Comparison of ENCODE assay signal across 1 cellular context in the genomic region with DNA sequence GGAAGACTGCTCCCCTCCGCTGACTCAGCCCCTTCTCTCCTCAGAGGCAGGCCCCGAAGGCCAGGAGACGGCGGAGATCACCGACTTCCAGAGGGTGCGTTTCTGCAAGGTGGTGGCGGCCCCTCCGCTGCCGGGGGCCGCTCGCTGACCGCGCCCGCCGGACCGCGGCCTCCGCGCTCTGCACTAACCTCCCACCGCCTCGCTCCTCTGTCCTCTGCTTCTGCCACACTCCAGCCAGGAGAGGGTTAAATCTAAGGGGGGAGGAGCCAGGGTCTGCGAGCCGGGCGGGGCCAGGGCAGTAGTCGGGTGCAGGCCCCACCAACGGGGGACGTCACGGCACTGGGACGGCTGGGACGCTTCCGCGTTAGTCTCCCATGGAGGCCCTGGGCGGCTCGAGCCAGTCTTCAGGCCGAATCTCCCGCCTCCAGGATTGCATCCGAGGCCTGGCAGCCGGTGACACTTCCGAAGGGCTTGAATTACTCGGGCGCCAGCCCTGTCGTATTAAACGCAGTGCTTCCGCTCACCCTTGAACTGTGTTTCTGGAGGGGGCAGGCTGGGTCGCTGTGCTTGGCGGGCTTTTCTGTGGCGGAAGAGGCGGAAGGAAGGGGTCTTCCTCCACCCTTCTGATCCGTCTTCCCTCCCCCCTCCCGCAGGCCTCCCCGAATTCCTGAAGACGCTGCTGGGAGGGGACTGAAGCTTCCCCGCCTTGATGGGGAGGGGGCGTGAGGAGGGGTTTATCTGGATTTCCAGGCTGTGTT.
TF ChIP-seq lines count a peak whose summit lies in the region.

No MANE protein-coding gene starts in this region.

TF ChIP-seq in HepG2, 621 proteins besides CTCF, POLR2A, EP300 and RAD21 (continued from another document and continues in another):
- peak; percentile 69; the same call in 1 of the 2 replicates for TF ChIP-seq ZNF788 (CRISPR knock-in tag; IDR thresholded peaks at IDR 0.05; ENCODE audit: borderline replicate concordance)
- TF ChIP-seq, protein P1, sequence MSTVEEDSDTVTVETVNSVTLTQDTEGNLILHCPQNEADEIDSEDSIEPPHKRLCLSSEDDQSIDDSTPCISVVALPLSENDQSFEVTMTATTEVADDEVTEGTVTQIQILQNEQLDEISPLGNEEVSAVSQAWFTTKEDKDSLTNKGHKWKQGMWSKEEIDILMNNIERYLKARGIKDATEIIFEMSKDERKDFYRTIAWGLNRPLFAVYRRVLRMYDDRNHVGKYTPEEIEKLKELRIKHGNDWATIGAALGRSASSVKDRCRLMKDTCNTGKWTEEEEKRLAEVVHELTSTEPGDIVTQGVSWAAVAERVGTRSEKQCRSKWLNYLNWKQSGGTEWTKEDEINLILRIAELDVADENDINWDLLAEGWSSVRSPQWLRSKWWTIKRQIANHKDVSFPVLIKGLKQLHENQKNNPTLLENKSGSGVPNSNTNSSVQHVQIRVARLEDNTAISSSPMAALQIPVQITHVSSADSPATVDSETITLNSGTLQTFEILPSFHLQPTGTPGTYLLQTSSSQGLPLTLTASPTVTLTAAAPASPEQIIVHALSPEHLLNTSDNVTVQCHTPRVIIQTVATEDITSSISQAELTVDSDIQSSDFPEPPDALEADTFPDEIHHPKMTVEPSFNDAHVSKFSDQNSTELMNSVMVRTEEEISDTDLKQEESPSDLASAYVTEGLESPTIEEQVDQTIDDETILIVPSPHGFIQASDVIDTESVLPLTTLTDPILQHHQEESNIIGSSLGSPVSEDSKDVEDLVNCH (CRISPR knock-in tag; IDR thresholded peaks at IDR 0.05), result no peak
- TF ChIP-seq NONO (IDR thresholded peaks at IDR 0.05), result no peak
- peak; percentile 70; the same call in 1 of the 2 replicates for TF ChIP-seq NONO (CRISPR knock-in tag; conservative IDR thresholded peaks at IDR 0.05)
- TF ChIP-seq RNF219 (CRISPR knock-in tag; IDR thresholded peaks at IDR 0.05), result no peak
- TF ChIP-seq ELF4 (CRISPR knock-in tag; IDR thresholded peaks at IDR 0.05; ENCODE audit: borderline replicate concordance), result peak; percentile 91
- peak; percentile 86 for TF ChIP-seq ZFX (CRISPR knock-in tag; IDR thresholded peaks at IDR 0.05; ENCODE audit: low read depth)
- no peak for TF ChIP-seq ZNF761 (CRISPR knock-in tag; conservative IDR thresholded peaks at IDR 0.05)
- peak; percentile 39 for TF ChIP-seq HNRNPLL (IDR thresholded peaks at IDR 0.05; ENCODE audit: low read depth, low read length, poor library complexity, severe bottlenecking)
- TF ChIP-seq ZFP90 (CRISPR knock-in tag; IDR thresholded peaks at IDR 0.05; ENCODE audit: borderline replicate concordance), result peak; percentile 58; the same call in 1 of the 2 replicates
- TF ChIP-seq HOXA3 (CRISPR knock-in tag; IDR thresholded peaks at IDR 0.05), result peak; percentile 60
- TF ChIP-seq, protein P2, sequence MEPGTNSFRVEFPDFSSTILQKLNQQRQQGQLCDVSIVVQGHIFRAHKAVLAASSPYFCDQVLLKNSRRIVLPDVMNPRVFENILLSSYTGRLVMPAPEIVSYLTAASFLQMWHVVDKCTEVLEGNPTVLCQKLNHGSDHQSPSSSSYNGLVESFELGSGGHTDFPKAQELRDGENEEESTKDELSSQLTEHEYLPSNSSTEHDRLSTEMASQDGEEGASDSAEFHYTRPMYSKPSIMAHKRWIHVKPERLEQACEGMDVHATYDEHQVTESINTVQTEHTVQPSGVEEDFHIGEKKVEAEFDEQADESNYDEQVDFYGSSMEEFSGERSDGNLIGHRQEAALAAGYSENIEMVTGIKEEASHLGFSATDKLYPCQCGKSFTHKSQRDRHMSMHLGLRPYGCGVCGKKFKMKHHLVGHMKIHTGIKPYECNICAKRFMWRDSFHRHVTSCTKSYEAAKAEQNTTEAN (CRISPR knock-in tag; conservative IDR thresholded peaks at IDR 0.05), result peak; percentile 55; the same call in 1 of the 2 replicates
- TF ChIP-seq, protein P3, sequence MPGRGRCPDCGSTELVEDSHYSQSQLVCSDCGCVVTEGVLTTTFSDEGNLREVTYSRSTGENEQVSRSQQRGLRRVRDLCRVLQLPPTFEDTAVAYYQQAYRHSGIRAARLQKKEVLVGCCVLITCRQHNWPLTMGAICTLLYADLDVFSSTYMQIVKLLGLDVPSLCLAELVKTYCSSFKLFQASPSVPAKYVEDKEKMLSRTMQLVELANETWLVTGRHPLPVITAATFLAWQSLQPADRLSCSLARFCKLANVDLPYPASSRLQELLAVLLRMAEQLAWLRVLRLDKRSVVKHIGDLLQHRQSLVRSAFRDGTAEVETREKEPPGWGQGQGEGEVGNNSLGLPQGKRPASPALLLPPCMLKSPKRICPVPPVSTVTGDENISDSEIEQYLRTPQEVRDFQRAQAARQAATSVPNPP (CRISPR knock-in tag; IDR thresholded peaks at IDR 0.05), result no peak
- 0 out of 2 replicates have a peak, but pooled peaks have one; percentile 11 for TF ChIP-seq FOXO1 (CRISPR knock-in tag; IDR thresholded peaks at IDR 0.05)
- peak; percentile 46; the same call in 1 of the 2 replicates for TF ChIP-seq KAT7 (CRISPR knock-in tag; IDR thresholded peaks at IDR 0.05; ENCODE audit: borderline replicate concordance)
- peak; percentile 87 for TF ChIP-seq KDM2A (CRISPR knock-in tag; IDR thresholded peaks at IDR 0.05; ENCODE audit: borderline replicate concordance, low read depth)
- TF ChIP-seq, protein P4, sequence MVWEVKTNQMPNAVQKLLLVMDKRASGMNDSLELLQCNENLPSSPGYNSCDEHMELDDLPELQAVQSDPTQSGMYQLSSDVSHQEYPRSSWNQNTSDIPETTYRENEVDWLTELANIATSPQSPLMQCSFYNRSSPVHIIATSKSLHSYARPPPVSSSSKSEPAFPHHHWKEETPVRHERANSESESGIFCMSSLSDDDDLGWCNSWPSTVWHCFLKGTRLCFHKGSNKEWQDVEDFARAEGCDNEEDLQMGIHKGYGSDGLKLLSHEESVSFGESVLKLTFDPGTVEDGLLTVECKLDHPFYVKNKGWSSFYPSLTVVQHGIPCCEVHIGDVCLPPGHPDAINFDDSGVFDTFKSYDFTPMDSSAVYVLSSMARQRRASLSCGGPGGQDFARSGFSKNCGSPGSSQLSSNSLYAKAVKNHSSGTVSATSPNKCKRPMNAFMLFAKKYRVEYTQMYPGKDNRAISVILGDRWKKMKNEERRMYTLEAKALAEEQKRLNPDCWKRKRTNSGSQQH (CRISPR knock-in tag; IDR thresholded peaks at IDR 0.05; ENCODE audit: low read depth), result peak; percentile 8; the same call in 1 of the 2 replicates
- peak; percentile 65; the same call in 1 of the 2 replicates for TF ChIP-seq HDAC1 (CRISPR knock-in tag; IDR thresholded peaks at IDR 0.05)
- TF ChIP-seq ZNF652 (CRISPR knock-in tag; IDR thresholded peaks at IDR 0.05; ENCODE audit: borderline replicate concordance, low read depth), result peak; percentile 99
- TF ChIP-seq ZNF614 (CRISPR knock-in tag; IDR thresholded peaks at IDR 0.05; ENCODE audit: borderline replicate concordance), result 0 out of 2 replicates have a peak, but pooled peaks have one; percentile 23
- peak; percentile 65 for TF ChIP-seq MED1 (CRISPR knock-in tag; IDR thresholded peaks at IDR 0.05)
- peak; percentile 73; the same call in 1 of the 2 replicates for TF ChIP-seq MTA1 (CRISPR knock-in tag; IDR thresholded peaks at IDR 0.05; ENCODE audit: borderline replicate concordance)
- peak; percentile 59; the same call in 1 of the 2 replicates for TF ChIP-seq DR1 (CRISPR knock-in tag; IDR thresholded peaks at IDR 0.05)
- no peak for TF ChIP-seq SP1 (IDR thresholded peaks at IDR 0.05)
- TF ChIP-seq SP1 (CRISPR knock-in tag; IDR thresholded peaks at IDR 0.05), result peak; percentile 92
- no peak for TF ChIP-seq FOXC1 (CRISPR knock-in tag; IDR thresholded peaks at IDR 0.05; ENCODE audit: borderline replicate concordance)
- no peak for TF ChIP-seq PCBP2 (optimal IDR thresholded peaks at IDR 0.05; ENCODE audit: low read depth, low read length, poor library complexity, severe bottlenecking)
- peak; percentile 48; the same call in 1 of the 2 replicates for TF ChIP-seq CREM (IDR thresholded peaks at IDR 0.05)
- no peak for TF ChIP-seq CREM (CRISPR knock-in tag; IDR thresholded peaks at IDR 0.05)
- no peak; the same call in 1 of the 2 replicates for TF ChIP-seq ZNF205 (CRISPR knock-in tag; IDR thresholded peaks at IDR 0.05)
- no peak for TF ChIP-seq ZFP36L1 (CRISPR knock-in tag; IDR thresholded peaks at IDR 0.05)
- 0 out of 2 replicates have a peak, but pooled peaks have one; percentile 35 for TF ChIP-seq ZNF782 (CRISPR knock-in tag; IDR thresholded peaks at IDR 0.05; ENCODE audit: borderline replicate concordance)
- TF ChIP-seq NCOA2 (CRISPR knock-in tag; IDR thresholded peaks at IDR 0.05), result no peak; the same call in 1 of the 2 replicates
- TF ChIP-seq ZNF770 (CRISPR knock-in tag; IDR thresholded peaks at IDR 0.05), result peak; percentile 84
- peak; percentile 28; the same call in 1 of the 2 replicates for TF ChIP-seq KMT2B (CRISPR knock-in tag; IDR thresholded peaks at IDR 0.05)
- TF ChIP-seq ESRRA (CRISPR knock-in tag; IDR thresholded peaks at IDR 0.05; ENCODE audit: low read depth), result peak; percentile 59; the same call in 1 of the 2 replicates
- TF ChIP-seq, protein P5, sequence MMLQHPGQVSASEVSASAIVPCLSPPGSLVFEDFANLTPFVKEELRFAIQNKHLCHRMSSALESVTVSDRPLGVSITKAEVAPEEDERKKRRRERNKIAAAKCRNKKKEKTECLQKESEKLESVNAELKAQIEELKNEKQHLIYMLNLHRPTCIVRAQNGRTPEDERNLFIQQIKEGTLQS (CRISPR knock-in tag; IDR thresholded peaks at IDR 0.05), result no peak; the same call in 1 of the 2 replicates
- no peak for TF ChIP-seq CCDC6 (CRISPR knock-in tag; IDR thresholded peaks at IDR 0.05)
- 0 out of 2 replicates have a peak, but pooled peaks have one; percentile 42 for TF ChIP-seq ZNF256 (CRISPR knock-in tag; conservative IDR thresholded peaks at IDR 0.05)
- TF ChIP-seq STAG1 (CRISPR knock-in tag; IDR thresholded peaks at IDR 0.05), result no peak
- TF ChIP-seq BORCS8-MEF2B (CRISPR knock-in tag; IDR thresholded peaks at IDR 0.05), result 0 out of 2 replicates have a peak, but pooled peaks have one; percentile 46
- no peak for TF ChIP-seq ZNF784 (CRISPR knock-in tag; IDR thresholded peaks at IDR 0.05; ENCODE audit: borderline replicate concordance)
- no peak; the same call in 1 of the 2 replicates for TF ChIP-seq ZNF333 (CRISPR knock-in tag; IDR thresholded peaks at IDR 0.05; ENCODE audit: borderline replicate concordance)
- TF ChIP-seq ELF1 (CRISPR knock-in tag; IDR thresholded peaks at IDR 0.05), result peak; percentile 88
- TF ChIP-seq SAP130 (CRISPR knock-in tag; IDR thresholded peaks at IDR 0.05; ENCODE audit: low read depth), result peak; percentile 91
- peak; percentile 76 for TF ChIP-seq POLR2G (IDR thresholded peaks at IDR 0.05; ENCODE audit: low read depth, low read length)
- TF ChIP-seq, protein P6, sequence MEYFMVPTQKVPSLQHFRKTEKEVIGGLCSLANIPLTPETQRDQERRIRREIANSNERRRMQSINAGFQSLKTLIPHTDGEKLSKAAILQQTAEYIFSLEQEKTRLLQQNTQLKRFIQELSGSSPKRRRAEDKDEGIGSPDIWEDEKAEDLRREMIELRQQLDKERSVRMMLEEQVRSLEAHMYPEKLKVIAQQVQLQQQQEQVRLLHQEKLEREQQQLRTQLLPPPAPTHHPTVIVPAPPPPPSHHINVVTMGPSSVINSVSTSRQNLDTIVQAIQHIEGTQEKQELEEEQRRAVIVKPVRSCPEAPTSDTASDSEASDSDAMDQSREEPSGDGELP (IDR thresholded peaks at IDR 0.05; ENCODE audit: borderline replicate concordance, low read depth), result no peak; the same call in 1 of the 2 replicates
- peak; percentile 59 for TF ChIP-seq AGO1 (IDR thresholded peaks at IDR 0.05; ENCODE audit: low read depth, low read length, poor library complexity, severe bottlenecking)
- peak; percentile 58; the same call in 1 of the 2 replicates for TF ChIP-seq MYC (CRISPR knock-in tag; IDR thresholded peaks at IDR 0.05; ENCODE audit: borderline replicate concordance)
- peak; percentile 28 for TF ChIP-seq ASH2L (IDR thresholded peaks at IDR 0.05; ENCODE audit: insufficient read length, low read depth, low read length)
